ENCODE assay signal across 9 cellular contexts in genomic region chr19:58573658-58574164, GRCh38. TPM values are rescaled to one million over a fixed set of nuclear protein-coding genes. Genes with fewer than 3 reads are reported as not detected.
DNase-seq lines count a peak whose midpoint lies in the region; ATAC-seq and TF ChIP-seq lines count a peak whose summit lies in the region.
"Had no signal": no experiment of that assay in that cellular context is flagged by ENCODE, and none has a peak within 500 bp of the region (broad histone marks: within the 10 kb centered on the region; RNA-seq: fewer than 3 reads in every experiment).

No MANE protein-coding gene starts in this region.

- no peaks in the 10 kb centered on the region for H3K27me3 ChIP-seq in iPS-15b (ENCODE audit: control insufficient read depth, insufficient read depth, low read length)

- peaks cover 41% of the 10 kb centered on the region for H3K4me1 Mint-ChIP-seq in HFFc6 (ENCODE audit: low read depth)
- peaks cover 42% of the 10 kb centered on the region for H3K4me1 Mint-ChIP-seq in activated T-helper 17 cell treated with anti-CD3 and anti-CD28 coated beads, Interleukin-2, amount 50 U/mL, for 72 hours
- H3K4me1 Mint-ChIP-seq in stimulated activated memory B cell treated with anti-CD40 and anti-IgM and Interleukin-4, amounts not matched to agents 10 μg/mL and 1 μg/mL and 100 μg/mL, for 72 hours = peaks cover 53% of the 10 kb centered on the region

- H3K36me3 Mint-ChIP-seq in HFFc6 (ENCODE audit: low read depth) = peaks cover 9% of the 10 kb centered on the region; the same call in 1 of the 2 replicates
- peaks cover 48% of the 10 kb centered on the region for H3K36me3 Mint-ChIP-seq in activated T-helper 17 cell treated with anti-CD3 and anti-CD28 coated beads, Interleukin-2, amount 50 U/mL, for 72 hours (ENCODE audit: low read depth)
- peaks cover 24% of the 10 kb centered on the region for H3K36me3 Mint-ChIP-seq in stimulated activated memory B cell treated with anti-CD40 and anti-IgM and Interleukin-4, amounts not matched to agents 10 μg/mL and 1 μg/mL and 100 μg/mL, for 72 hours

- H3K27ac Mint-ChIP-seq in HFFc6 = peak overlapping the region; percentile 99
- H3K27ac Mint-ChIP-seq in activated T-helper 17 cell treated with anti-CD3 and anti-CD28 coated beads, Interleukin-2, amount 50 U/mL, for 72 hours = peak overlapping the region; percentile 100
- peak overlapping the region; percentile 93 for H3K27ac Mint-ChIP-seq in stimulated activated memory B cell treated with anti-CD40 and anti-IgM and Interleukin-4, amounts not matched to agents 10 μg/mL and 1 μg/mL and 100 μg/mL, for 72 hours

- no peak for ATAC-seq in activated T-helper 17 cell treated with anti-CD3 and anti-CD28 coated beads, Interleukin-2, amount 50 U/mL, for 72 hours (replicated peaks)
- ATAC-seq in stimulated activated memory B cell treated with anti-CD40 and anti-IgM and Interleukin-4, amounts not matched to agents 10 μg/mL and 1 μg/mL and 100 μg/mL, for 72 hours = no peak
- ATAC-seq in GM18867 (IDR thresholded peaks at IDR 0.05; ENCODE audit: unreplicated experiment) (no peak), GM18868 (IDR thresholded peaks at IDR 0.05; ENCODE audit: unreplicated experiment) (no peak)

- H3K9me3 Mint-ChIP-seq in HFFc6 = no peaks in the 10 kb centered on the region
- H3K9me3 Mint-ChIP-seq in activated T-helper 17 cell treated with anti-CD3 and anti-CD28 coated beads, Interleukin-2, amount 50 U/mL, for 72 hours = no peaks in the 10 kb centered on the region
- peaks cover 3% of the 10 kb centered on the region for H3K9me3 Mint-ChIP-seq in stimulated activated memory B cell treated with anti-CD40 and anti-IgM and Interleukin-4, amounts not matched to agents 10 μg/mL and 1 μg/mL and 100 μg/mL, for 72 hours

- peaks cover 11% of the 10 kb centered on the region for H3K36me3 ChIP-seq in iPS-15b (ENCODE audit: control insufficient read depth, insufficient read depth, low read length)

- peak overlapping the region; percentile 91 for H3K4me3 Mint-ChIP-seq in HFFc6
- H3K4me3 Mint-ChIP-seq in activated T-helper 17 cell treated with anti-CD3 and anti-CD28 coated beads, Interleukin-2, amount 50 U/mL, for 72 hours = peak overlapping the region; percentile 94
- H3K4me3 Mint-ChIP-seq in stimulated activated memory B cell treated with anti-CD40 and anti-IgM and Interleukin-4, amounts not matched to agents 10 μg/mL and 1 μg/mL and 100 μg/mL, for 72 hours = peak overlapping the region; percentile 91

- no peak for TF ChIP-seq CTCF in HFFc6 (IDR thresholded peaks at IDR 0.05)

- peaks cover 6% of the 10 kb centered on the region for H3K4me1 ChIP-seq in iPS-15b (ENCODE audit: control insufficient read depth, insufficient read depth, low read length)

- H3K4me3 ChIP-seq in iPS-15b (ENCODE audit: low read depth, low read length) = peak overlapping the region; percentile 98

- DNase-seq in HFFc6 (no peak), putamen (ENCODE audit: low spot score) (no peak), MV-4-11 (lab: John Stamatoyannopoulos, UW) (no peak)
- DNase-seq: amniotic stem cell had no signal

- H3K9ac ChIP-seq in iPS-15b (ENCODE audit: low read depth, low read length) = no peak overlapping the region

- peaks cover 3% of the 10 kb centered on the region for H3K27me3 Mint-ChIP-seq in HFFc6 (ENCODE audit: insufficient read depth)
- H3K27me3 Mint-ChIP-seq in activated T-helper 17 cell treated with anti-CD3 and anti-CD28 coated beads, Interleukin-2, amount 50 U/mL, for 72 hours = no peaks in the 10 kb centered on the region
- H3K27me3 Mint-ChIP-seq in stimulated activated memory B cell treated with anti-CD40 and anti-IgM and Interleukin-4, amounts not matched to agents 10 μg/mL and 1 μg/mL and 100 μg/mL, for 72 hours = no peaks in the 10 kb centered on the region

- no peaks in the 10 kb centered on the region for H3K9me3 ChIP-seq in iPS-15b (ENCODE audit: control insufficient read depth, insufficient read depth, low read length)

RNA-seq across cellular contexts. Expression of gene MZF1, which starts 0.6 kb away (rescaled TPM):
- total RNA-seq in HFFc6 (2021; fragmentation: NEBNext Ultra II Directional; extraction: Animal tissue kit (Norgen Biotek cat#: 25700)) = 10 to 100 TPM in 3 of 6 experiments, 1 to 10 TPM in 3; 8.3 to 12.4 (median 9.3) TPM
- total RNA-seq in activated T-helper 17 cell treated with anti-CD3 and anti-CD28 coated beads, Interleukin-2, amount 50 U/mL, for 72 hours = 10 to 100 TPM; 26.6 to 57.9 TPM

RNA-seq across cellular contexts. Expression of gene UBE2M, which starts 15.3 kb away (rescaled TPM):
- total RNA-seq in HFFc6 (2021; fragmentation: NEBNext Ultra II Directional; extraction: Animal tissue kit (Norgen Biotek cat#: 25700)) = 100 to 1,000 TPM in 5 of 6 experiments, 10 to 100 TPM in 1; 91.5 to 114 (median 106) TPM
- 100 to 1,000 TPM; 102 to 141 TPM for total RNA-seq in activated T-helper 17 cell treated with anti-CD3 and anti-CD28 coated beads, Interleukin-2, amount 50 U/mL, for 72 hours

RNA-seq across cellular contexts. Expression of gene CHMP2A, which starts 18.8 kb away (rescaled TPM):
- 100 to 1,000 TPM; 100 to 126 (median 120) TPM for total RNA-seq in HFFc6 (2021; fragmentation: NEBNext Ultra II Directional; extraction: Animal tissue kit (Norgen Biotek cat#: 25700))
- 10 to 100 TPM; 79.0 to 95.8 TPM for total RNA-seq in activated T-helper 17 cell treated with anti-CD3 and anti-CD28 coated beads, Interleukin-2, amount 50 U/mL, for 72 hours

RNA-seq across cellular contexts. Expression of gene TRIM28, which starts 29.8 kb away (rescaled TPM):
- total RNA-seq in HFFc6 (2021; fragmentation: NEBNext Ultra II Directional; extraction: Animal tissue kit (Norgen Biotek cat#: 25700)) = 100 to 1,000 TPM; 376 to 529 (median 445) TPM
- 100 to 1,000 TPM; 336 to 455 TPM for total RNA-seq in activated T-helper 17 cell treated with anti-CD3 and anti-CD28 coated beads, Interleukin-2, amount 50 U/mL, for 72 hours

RNA-seq across cellular contexts. Expression of gene ZBTB45, which starts 54.1 kb away (rescaled TPM):
- total RNA-seq in HFFc6 (2021; fragmentation: NEBNext Ultra II Directional; extraction: Animal tissue kit (Norgen Biotek cat#: 25700)) = 10 to 100 TPM; 15.0 to 17.4 (median 16.7) TPM
- 10 to 100 TPM; 11.0 to 14.3 TPM for total RNA-seq in activated T-helper 17 cell treated with anti-CD3 and anti-CD28 coated beads, Interleukin-2, amount 50 U/mL, for 72 hours
